ENCODE assay signal across 8 cellular contexts in genomic region chr16:67429799-67430503, GRCh38. TPM values are rescaled to one million over a fixed set of nuclear protein-coding genes. Genes with fewer than 3 reads are reported as not detected.
DNase-seq lines count a peak whose midpoint lies in the region; ATAC-seq and TF ChIP-seq lines count a peak whose summit lies in the region.

No MANE protein-coding gene starts in this region.

- H3K9me3 ChIP-seq in CD8-positive, alpha-beta T cell (ENCODE audit: low read length): no peaks in the 10 kb centered on the region
- H3K9me3 ChIP-seq in Panc1 (ENCODE audit: control insufficient read depth, insufficient read depth, low read depth, low read length): no peaks in the 10 kb centered on the region
- no peaks in the 10 kb centered on the region for H3K9me3 ChIP-seq in esophagus squamous epithelium
- H3K9me3 ChIP-seq in trophoblast cell (ENCODE audit: insufficient read depth, low read depth, low read length): peaks cover 4% of the 10 kb centered on the region

- no peaks in the 10 kb centered on the region for H3K36me3 ChIP-seq in CD8-positive, alpha-beta T cell (ENCODE audit: insufficient read depth, low read length)
- no peaks in the 10 kb centered on the region for H3K36me3 ChIP-seq in Panc1 (ENCODE audit: control insufficient read depth, insufficient read depth, low read length)
- H3K36me3 ChIP-seq in esophagus squamous epithelium: no peaks in the 10 kb centered on the region
- H3K36me3 ChIP-seq in trophoblast cell (ENCODE audit: control insufficient read depth in 1 of 2, insufficient read depth in 2 of 2, low read length in 2 of 2): no peaks in the 10 kb centered on the region

- no peak overlapping the region for H2AFZ ChIP-seq in trophoblast cell (ENCODE audit: insufficient read depth, low read length, poor library complexity)

- H3K36me3 Mint-ChIP-seq in CD8-positive, alpha-beta T cell: no peaks in the 10 kb centered on the region

- DNase-seq in CD8-positive, alpha-beta T cell: no peak
- DNase-seq in Panc1 (ENCODE audit: low read depth, low spot score): no peak
- DNase-seq in esophagus squamous epithelium (lab: John Stamatoyannopoulos, UW): no peak
- DNase-seq in trophoblast cell: no peak
- no peak for DNase-seq in NK-92 treated with Interleukin-12 subunit alpha and Interleukin-12 subunit beta, amount 100 ng/mL, for 24 hours (lab: John Stamatoyannopoulos, UW)
- no peak for DNase-seq in cerebellar nuclear complex (lab: John Stamatoyannopoulos, UW)
- DNase-seq in SW 1271 (lab: John Stamatoyannopoulos, UW): no peak

- TF ChIP-seq CTCF in CD8-positive, alpha-beta T cell (IDR thresholded peaks at IDR 0.05): no peak
- TF ChIP-seq CTCF in Panc1 (IDR thresholded peaks at IDR 0.05): no peak
- TF ChIP-seq CTCF in esophagus squamous epithelium (IDR thresholded peaks at IDR 0.05): no peak

- peak overlapping the region; percentile 62 for H3K4me2 ChIP-seq in trophoblast cell (ENCODE audit: low read length)

- no peak overlapping the region for H3K27ac ChIP-seq in CD8-positive, alpha-beta T cell (ENCODE audit: low read depth, low read length)
- H3K27ac ChIP-seq in Panc1 (ENCODE audit: low read length) (no peak overlapping the region), esophagus squamous epithelium (peak overlapping the region; percentile 76 to 89 (median 80)), trophoblast cell (ENCODE audit: low read depth, low read length) (no peak overlapping the region)

- intact Hi-C loops in CD8-positive, alpha-beta T cell (cut with DNase I, micrococcal nuclease): loop anchor here (5.0 kb wide), 1 partner anchor 37 kb away; no protein-coding TSS in a partner anchor
- intact Hi-C loops in Panc1 (cut with micrococcal nuclease; ENCODE audit: unreplicated experiment) (loop anchor here (2.0 kb wide), 1 partner anchor 35 kb away; no protein-coding TSS in a partner anchor), esophagus squamous epithelium (cut with DNase I) (no loop called here)

- ATAC-seq in CD8-positive, alpha-beta T cell: no peak
- ATAC-seq in Panc1 (no peak), GM21447 (IDR thresholded peaks at IDR 0.05; ENCODE audit: unreplicated experiment) (no peak)

- no peak overlapping the region for H3K18ac ChIP-seq in trophoblast cell (ENCODE audit: low read length)

- no peak overlapping the region for H2BK120ac ChIP-seq in trophoblast cell (ENCODE audit: insufficient read depth, low read length, poor library complexity)

- CTCF ChIA-PET in CD8-positive, alpha-beta T cell (lab: Charles Lee): no interaction called here
- CTCF ChIA-PET in Panc1 (lab: Charles Lee): no interaction called here

- H3K23ac ChIP-seq in trophoblast cell (ENCODE audit: low read length): no peak overlapping the region

- 0 to 14% methylated on average over 4 of the region's 13 CpGs for WGBS in esophagus squamous epithelium, 2 donors
- WGBS in trophoblast cell (ENCODE audit: extremely low coverage, insufficient coverage, insufficient read length): no CpG with 5 or more reads among the region's 13 CpGs

- H2BK12ac ChIP-seq in trophoblast cell (ENCODE audit: low read length): no peak overlapping the region

- no peak overlapping the region for H4K91ac ChIP-seq in trophoblast cell (ENCODE audit: low read depth, low read length)

- no peaks in the 10 kb centered on the region for H3K9me3 Mint-ChIP-seq in CD8-positive, alpha-beta T cell

- peaks cover 11% of the 10 kb centered on the region for H3K4me1 Mint-ChIP-seq in CD8-positive, alpha-beta T cell (ENCODE audit: low read depth)

- H2AK5ac ChIP-seq in trophoblast cell (ENCODE audit: low read length): no peak overlapping the region

- H2BK5ac ChIP-seq in trophoblast cell (ENCODE audit: low read depth, low read length, poor library complexity): no peak overlapping the region

- H3K79me2 ChIP-seq in trophoblast cell (ENCODE audit: control insufficient read depth, insufficient read depth, low read length, poor library complexity): no peaks in the 10 kb centered on the region

- H3K27ac Mint-ChIP-seq in CD8-positive, alpha-beta T cell: no peak overlapping the region

- peak overlapping the region; percentile 37 for H3K4me3 ChIP-seq in CD8-positive, alpha-beta T cell (ENCODE audit: low read depth, low read length)
- H3K4me3 ChIP-seq in Panc1 (ENCODE audit: low read depth in 2 of 2, low read length in 2 of 2) (peak overlapping the region; percentile 32 to 37), esophagus squamous epithelium (peak overlapping the region; percentile 36 to 71 (median 52)), trophoblast cell (ENCODE audit: low read depth, low read length) (no peak overlapping the region)

- peak overlapping the region; percentile 80 for H3K4me3 Mint-ChIP-seq in CD8-positive, alpha-beta T cell

- no peak for TF ChIP-seq POLR2A in esophagus squamous epithelium (IDR thresholded peaks at IDR 0.05)

- no peak overlapping the region for H4K12ac ChIP-seq in trophoblast cell (ENCODE audit: low read depth, low read length)

- in situ Hi-C loops in Panc1 (cut with HindIII; ENCODE audit: low pct_unique_long_range_greater_than_20kb, low sequenced_read_pairs): no loop called here

- H3K4me1 ChIP-seq in CD8-positive, alpha-beta T cell (ENCODE audit: insufficient read depth, low read length): peaks cover 7% of the 10 kb centered on the region
- H3K4me1 ChIP-seq in Panc1 (ENCODE audit: control insufficient read depth, insufficient read depth, low read length): peaks cover 2% of the 10 kb centered on the region; the same call in 1 of the 2 replicates
- H3K4me1 ChIP-seq in esophagus squamous epithelium: peaks cover 21 to 58% (median 27%) of the 10 kb centered on the region in 3 donors
- H3K4me1 ChIP-seq in trophoblast cell (ENCODE audit: control insufficient read depth in 1 of 2, insufficient read depth in 2 of 2, low read length in 2 of 2): peaks cover 9 to 16% of the 10 kb centered on the region in 2 experiments

- BruUV-seq in Panc1 (replicated peaks; lab: Mats Ljungman, UMichigan): no TSS peak

- no peak overlapping the region for H3K14ac ChIP-seq in trophoblast cell (ENCODE audit: low read length)

- H3K4ac ChIP-seq in trophoblast cell (ENCODE audit: low read depth, low read length): no peak overlapping the region

- peaks cover 45% of the 10 kb centered on the region for H3K27me3 Mint-ChIP-seq in CD8-positive, alpha-beta T cell (ENCODE audit: low read depth)

- H3K9ac ChIP-seq in trophoblast cell (ENCODE audit: low read length): no peak overlapping the region

- H4K8ac ChIP-seq in trophoblast cell (ENCODE audit: low read depth, low read length): no peak overlapping the region

- no peaks in the 10 kb centered on the region for H3K79me1 ChIP-seq in trophoblast cell (ENCODE audit: low read length)

- H3K27me3 ChIP-seq in CD8-positive, alpha-beta T cell (ENCODE audit: insufficient read depth, low read length): peaks cover 14% of the 10 kb centered on the region
- H3K27me3 ChIP-seq in Panc1 (ENCODE audit: control insufficient read depth, insufficient read depth, low read length): no peaks in the 10 kb centered on the region; the same call in 1 of the 2 replicates
- peaks cover 0 to 36% (median 0%) of the 10 kb centered on the region in 4 donors for H3K27me3 ChIP-seq in esophagus squamous epithelium
- H3K27me3 ChIP-seq in trophoblast cell (ENCODE audit: insufficient read depth, low read length): peaks cover 28% of the 10 kb centered on the region

- POLR2A ChIA-PET in CD8-positive, alpha-beta T cell (lab: Charles Lee): no interaction called here
- POLR2A ChIA-PET in Panc1 (lab: Charles Lee): no interaction called here

RNA-seq across cellular contexts. Expression of gene HSD11B2, which starts 1.0 kb away (rescaled TPM):
- not detected for total RNA-seq in CD8-positive, alpha-beta T cell
- total RNA-seq in Panc1 (2021; ENCODE audit: unreplicated experiment): 0.77 TPM
- polyA plus RNA-seq in Panc1 (2012; ENCODE audit: insufficient read length): 1.0 TPM
- 10 to 100 TPM in 1 of 4 donors, 1 to 10 TPM in 3; 2.1 to 13.0 (median 6.7) TPM for total RNA-seq in esophagus squamous epithelium
- 20.6 and 23.3 TPM in 2 replicates for polyA plus RNA-seq in trophoblast cell (2013)

RNA-seq across cellular contexts. Expression of gene ZDHHC1, which starts 13.7 kb away (rescaled TPM):
- not detected for total RNA-seq in CD8-positive, alpha-beta T cell
- total RNA-seq in Panc1 (2021; ENCODE audit: unreplicated experiment) (7.8 TPM), esophagus squamous epithelium (10 to 100 TPM in 1 of 4 donors, 1 to 10 TPM in 3; 2.5 to 11.1 (median 3.8) TPM)
- 10.4 TPM for polyA plus RNA-seq in Panc1 (2012; ENCODE audit: insufficient read length)
- 1.7 TPM in 2 replicates for polyA plus RNA-seq in trophoblast cell (2013)

RNA-seq across cellular contexts. Expression of gene TPPP3, which starts 36.7 kb away (rescaled TPM):
- not detected for total RNA-seq in CD8-positive, alpha-beta T cell
- 0.95 TPM for total RNA-seq in Panc1 (2021; ENCODE audit: unreplicated experiment)
- polyA plus RNA-seq in Panc1 (2012; ENCODE audit: insufficient read length): 6.0 TPM
- total RNA-seq in esophagus squamous epithelium: 10 to 100 TPM in 2 of 4 donors, 1 to 10 TPM in 2; 3.0 to 26.2 (median 8.2) TPM
- 2.7 TPM in 2 replicates for polyA plus RNA-seq in trophoblast cell (2013)

RNA-seq across cellular contexts. Expression of gene ATP6V0D1, which starts 51.0 kb away (rescaled TPM):
- total RNA-seq in CD8-positive, alpha-beta T cell: 10 to 100 TPM; 56.3 to 62.0 TPM
- total RNA-seq in Panc1 (2021; ENCODE audit: unreplicated experiment) (70.8 TPM), esophagus squamous epithelium (100 to 1,000 TPM in 3 of 4 donors, 10 to 100 TPM in 1; 99.4 to 158 (median 131) TPM)
- polyA plus RNA-seq in Panc1 (2012; ENCODE audit: insufficient read length): 103 TPM
- polyA plus RNA-seq in trophoblast cell (2013): 101 and 104 TPM in 2 replicates

RNA-seq across cellular contexts. Expression of gene AGRP, which starts 53.4 kb away (rescaled TPM):
- not detected for total RNA-seq in CD8-positive, alpha-beta T cell
- total RNA-seq in Panc1 (2021; ENCODE audit: unreplicated experiment) (not detected), esophagus squamous epithelium (not detected)
- not detected for polyA plus RNA-seq in Panc1 (2012; ENCODE audit: insufficient read length)
- not detected in 2 replicates for polyA plus RNA-seq in trophoblast cell (2013)

Comparison
In these comparisons a context has a peak if more than half of its experiments do, and no peak if none do; other contexts are left out.
1. H3K27ac ChIP-seq: peak in esophagus squamous epithelium (4 of 4); none in CD8-positive, alpha-beta T cell (single experiment), Panc1 (single experiment) and trophoblast cell (single experiment).